9 cellular contexts compared by ENCODE assay signal in the genomic region with DNA sequence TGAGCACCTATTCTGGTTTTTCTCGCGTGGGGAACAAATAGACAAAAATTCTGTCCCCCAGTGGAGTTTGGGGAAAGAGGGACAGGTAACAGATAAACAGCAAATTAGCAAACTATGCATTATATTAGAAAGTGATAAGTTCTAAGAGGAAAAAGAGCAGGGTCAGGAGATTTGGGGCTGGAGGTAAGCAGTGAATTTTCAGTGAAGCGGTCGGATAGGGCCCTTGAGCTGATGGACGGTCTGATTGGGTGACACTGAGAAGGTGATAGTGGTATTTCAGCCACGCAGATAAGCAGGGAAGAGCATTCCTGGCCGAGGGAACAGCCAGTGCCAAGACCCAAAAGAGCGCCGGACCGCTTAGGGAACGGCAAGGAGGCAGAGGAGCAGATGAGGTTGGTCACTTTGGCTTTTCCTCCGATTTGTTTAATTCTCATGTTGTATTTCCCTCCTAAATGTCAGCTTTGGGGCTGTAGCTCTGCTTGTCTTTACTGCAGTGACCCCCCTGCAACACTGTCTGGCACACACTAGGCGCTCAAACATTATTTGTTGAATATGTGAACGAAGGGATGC. TPM values are rescaled to one million over a fixed set of nuclear protein-coding genes. Genes with fewer than 3 reads are reported as not detected.
DNase-seq lines count a peak whose midpoint lies in the region; ATAC-seq and TF ChIP-seq lines count a peak whose summit lies in the region.
"Had no signal": no experiment of that assay in that cellular context is flagged by ENCODE, and none has a peak within 500 bp of the region (broad histone marks: within the 10 kb centered on the region; RNA-seq: fewer than 3 reads in every experiment).

No MANE protein-coding gene starts in this region.

- TF ChIP-seq CTCF in ascending aorta (IDR thresholded peaks at IDR 0.05), result no peak

- no peak overlapping the region for H3K27ac Mint-ChIP-seq in stimulated activated effector memory CD8-positive, alpha-beta T cell treated with anti-CD3 and anti-CD28 coated beads, Interleukin-12 subunit alpha, Interleukin-12 subunit beta, amount 100 ng/mL, for 72 hours
- H3K27ac Mint-ChIP-seq: dendritic cell treated with granulocyte-macrophage colony-stimulating factor and Interleukin-4, amounts not matched to agents 40 ng/mL and 50 ng/mL, for 4 days had no signal

- H3K27ac ChIP-seq in HUES64 (ENCODE audit: low read depth, low read length) (no peak overlapping the region), ascending aorta (peak overlapping the region; percentile 55 to 66)

- intact Hi-C loops in ascending aorta (cut with DNase I), result no loop called here

- 19% methylated on average over 14 of the region's 14 CpGs for WGBS in HUES64

- H3K27me3 ChIP-seq in HUES64 (ENCODE audit: insufficient read depth, low read length), result peaks cover 84% of the 10 kb centered on the region
- H3K27me3 ChIP-seq in ascending aorta, result no peaks in the 10 kb centered on the region
- peaks cover 46% of the 10 kb centered on the region for H3K27me3 ChIP-seq in skeletal muscle satellite cell (ENCODE audit: control insufficient read depth, insufficient read depth, low read length)

- peak overlapping the region; percentile 73 for H3K4me2 ChIP-seq in skeletal muscle satellite cell (ENCODE audit: low read length)

- H3K4me3 ChIP-seq in HUES64 (ENCODE audit: low read length) (peak overlapping the region; percentile 45), ascending aorta (peak overlapping the region; percentile 42 to 84), iPS-18c (ENCODE audit: insufficient read depth, low read depth, low read length) (peak overlapping the region; percentile 53), skeletal muscle satellite cell (ENCODE audit: low read length) (peak overlapping the region; percentile 61)

- H3K9me3 Mint-ChIP-seq in stimulated activated effector memory CD8-positive, alpha-beta T cell treated with anti-CD3 and anti-CD28 coated beads, Interleukin-12 subunit alpha, Interleukin-12 subunit beta, amount 100 ng/mL, for 72 hours, result no peaks in the 10 kb centered on the region
- H3K9me3 Mint-ChIP-seq: dendritic cell treated with granulocyte-macrophage colony-stimulating factor and Interleukin-4, amounts not matched to agents 40 ng/mL and 50 ng/mL, for 4 days had no signal

- DNase-seq in ascending aorta (ENCODE audit: low spot score in 2 of 2) (no peak), SW480 (ENCODE audit: low spot score) (no peak), anterior cingulate cortex (lab: John Stamatoyannopoulos, UW) (no peak)
- no peak for DNase-seq in stimulated activated effector memory CD8-positive, alpha-beta T cell treated with anti-CD3 and anti-CD28 coated beads, Interleukin-12 subunit alpha, Interleukin-12 subunit beta, amount 100 ng/mL, for 72 hours (ENCODE audit: low spot score in 2 of 2)

- H3K36me3 ChIP-seq in HUES64 (ENCODE audit: insufficient read depth, low read length) (no peaks in the 10 kb centered on the region), ascending aorta (no peaks in the 10 kb centered on the region), skeletal muscle satellite cell (ENCODE audit: insufficient read depth, low read length) (no peaks in the 10 kb centered on the region)

- H3K4me1 Mint-ChIP-seq in stimulated activated effector memory CD8-positive, alpha-beta T cell treated with anti-CD3 and anti-CD28 coated beads, Interleukin-12 subunit alpha, Interleukin-12 subunit beta, amount 100 ng/mL, for 72 hours, result peaks cover 9% of the 10 kb centered on the region

- H3K4me1 ChIP-seq in HUES64 (ENCODE audit: insufficient read depth, low read length), result no peaks in the 10 kb centered on the region
- H3K4me1 ChIP-seq in ascending aorta, result peaks cover 0 to 19% of the 10 kb centered on the region in 2 donors
- H3K4me1 ChIP-seq in skeletal muscle satellite cell (ENCODE audit: control insufficient read depth, insufficient read depth, low read length), result peaks cover 18% of the 10 kb centered on the region

- no peak for ATAC-seq in GM18861 (IDR thresholded peaks at IDR 0.05; ENCODE audit: unreplicated experiment)
- no peak for ATAC-seq in stimulated activated effector memory CD8-positive, alpha-beta T cell treated with anti-CD3 and anti-CD28 coated beads, Interleukin-12 subunit alpha, Interleukin-12 subunit beta, amount 100 ng/mL, for 72 hours

- no peaks in the 10 kb centered on the region for H3K36me3 Mint-ChIP-seq in stimulated activated effector memory CD8-positive, alpha-beta T cell treated with anti-CD3 and anti-CD28 coated beads, Interleukin-12 subunit alpha, Interleukin-12 subunit beta, amount 100 ng/mL, for 72 hours

- no peak overlapping the region for H3K4me3 Mint-ChIP-seq in stimulated activated effector memory CD8-positive, alpha-beta T cell treated with anti-CD3 and anti-CD28 coated beads, Interleukin-12 subunit alpha, Interleukin-12 subunit beta, amount 100 ng/mL, for 72 hours
- H3K4me3 Mint-ChIP-seq: dendritic cell treated with granulocyte-macrophage colony-stimulating factor and Interleukin-4, amounts not matched to agents 40 ng/mL and 50 ng/mL, for 4 days had no signal

- no peak overlapping the region for H3K9ac ChIP-seq in HUES64 (ENCODE audit: low read depth, low read length)
- no peak overlapping the region for H3K9ac ChIP-seq in skeletal muscle satellite cell (ENCODE audit: low read depth, low read length)

- H3K9me3 ChIP-seq in HUES64 (ENCODE audit: insufficient read depth, low read depth, low read length) (no peaks in the 10 kb centered on the region), ascending aorta (no peaks in the 10 kb centered on the region), iPS-18c (ENCODE audit: control insufficient read depth, insufficient read depth, low read length) (peaks cover 2% of the 10 kb centered on the region), skeletal muscle satellite cell (replicated peaks; ENCODE audit: low read length) (no peaks in the 10 kb centered on the region)

RNA-seq across cellular contexts. Expression of gene PTPN3, which starts 1.0 kb away (rescaled TPM):
- 0.65 TPM for polyA plus RNA-seq in HUES64 (2013, experiment 1 of 2)
- polyA plus RNA-seq in HUES64 (2013, experiment 2 of 2), result 0.95 TPM
- 4.3 TPM for total RNA-seq in ascending aorta
- 0.51 and 2.8 TPM in 2 replicates for total RNA-seq in skeletal muscle satellite cell (2012; rRNA removed)
